ENCODE assay signal across 17 cellular contexts in genomic region chr7:10239643-10240345, GRCh38.
DNase-seq lines count a peak whose midpoint lies in the region; ATAC-seq and TF ChIP-seq lines count a peak whose summit lies in the region.
"Had no signal": no experiment of that assay in that cellular context is flagged by ENCODE, and none has a peak within 500 bp of the region (broad histone marks: within the 10 kb centered on the region; RNA-seq: fewer than 3 reads in every experiment).

No MANE protein-coding gene starts in this region.

- no peaks in the 10 kb centered on the region for H3K27me3 Mint-ChIP-seq in activated CD4-positive, alpha-beta memory T cell treated with anti-CD3 and anti-CD28 coated beads, Interleukin-2, amount 10 ng/mL, durations not matched to agents 7 days and 5 days
- H3K27me3 Mint-ChIP-seq: CD4-positive, alpha-beta T cell had no signal

- no peaks in the 10 kb centered on the region for H3K27me3 ChIP-seq in left ventricle myocardium inferior (ENCODE audit: low read depth)
- H3K27me3 ChIP-seq in upper lobe of right lung, result no peaks in the 10 kb centered on the region
- H3K27me3 ChIP-seq in vagina, result no peaks in the 10 kb centered on the region
- H3K27me3 ChIP-seq: esophagus muscularis mucosa, sigmoid colon had no signal

- POLR2A ChIA-PET in activated CD4-positive, alpha-beta memory T cell treated with anti-CD3 and anti-CD28 coated beads, Interleukin-2, amount 10 ng/mL, durations not matched to agents 7 days and 5 days (lab: Charles Lee), result no interaction called here

- intact Hi-C loops in left ventricle myocardium inferior (cut with micrococcal nuclease) (no loop called here), upper lobe of right lung (cut with DNase I) (no loop called here), vagina (cut with DNase I) (no loop called here)

- CTCF ChIA-PET in activated CD4-positive, alpha-beta memory T cell treated with anti-CD3 and anti-CD28 coated beads, Interleukin-2, amount 10 ng/mL, durations not matched to agents 7 days and 5 days (lab: Charles Lee), result no interaction called here

- ATAC-seq in upper lobe of right lung, result peak; percentile 57
- ATAC-seq: activated T-cell treated with anti-CD3 and anti-CD28 coated beads, Interleukin-2, amount 50 U/mL, for 72 hours; stimulated activated effector memory CD8-positive, alpha-beta T cell treated with anti-CD3 and anti-CD28 coated beads, Interleukin-12 subunit alpha, Interleukin-12 subunit beta, amount 100 ng/mL, for 72 hours had no signal

- peak; percentile 3 for DNase-seq in NCI-H2107 treated with DMSO at 0.1 percent for 48 hours (lab: John Stamatoyannopoulos, UW; ENCODE audit: unreplicated experiment)
- DNase-seq in NCI-H2107 (lab: John Stamatoyannopoulos, UW), result no peak
- DNase-seq in SK-N-MC (ENCODE audit: low read depth, low spot score), result peak; percentile 47
- DNase-seq in left ventricle myocardium inferior, result no peak
- no peak for DNase-seq in upper lobe of right lung
- DNase-seq in vagina (ENCODE audit: extremely low spot score in 2 of 2), result no peak
- no peak for DNase-seq in SHP77 treated with DMSO at 0.1 percent for 48 hours (lab: John Stamatoyannopoulos, UW)
- no peak for DNase-seq in activated CD4-positive, alpha-beta memory T cell treated with anti-CD3 and anti-CD28 coated beads, Interleukin-2, amount 10 ng/mL, durations not matched to agents 7 days and 5 days
- DNase-seq: 8988T; activated T-cell treated with anti-CD3 and anti-CD28 coated beads, Interleukin-2, amount 50 U/mL, for 72 hours; CD4-positive, alpha-beta T cell; mammary epithelial cell; sigmoid colon; trophoblast cell had no signal

- no peaks in the 10 kb centered on the region for H3K36me3 ChIP-seq in SK-N-MC (ENCODE audit: insufficient read depth, low read length)
- H3K36me3 ChIP-seq in left ventricle myocardium inferior, result no peaks in the 10 kb centered on the region
- no peaks in the 10 kb centered on the region for H3K36me3 ChIP-seq in upper lobe of right lung
- H3K36me3 ChIP-seq in vagina, result no peaks in the 10 kb centered on the region
- H3K36me3 ChIP-seq: esophagus muscularis mucosa, sigmoid colon had no signal

- H3K4me1 Mint-ChIP-seq in activated CD4-positive, alpha-beta memory T cell treated with anti-CD3 and anti-CD28 coated beads, Interleukin-2, amount 10 ng/mL, durations not matched to agents 7 days and 5 days, result no peaks in the 10 kb centered on the region
- H3K4me1 Mint-ChIP-seq: stimulated activated effector memory CD8-positive, alpha-beta T cell treated with anti-CD3 and anti-CD28 coated beads, Interleukin-12 subunit alpha, Interleukin-12 subunit beta, amount 100 ng/mL, for 72 hours had no signal

- no peak overlapping the region for H3K4me3 Mint-ChIP-seq in activated CD4-positive, alpha-beta memory T cell treated with anti-CD3 and anti-CD28 coated beads, Interleukin-2, amount 10 ng/mL, durations not matched to agents 7 days and 5 days
- H3K4me3 Mint-ChIP-seq: activated T-cell treated with anti-CD3 and anti-CD28 coated beads, Interleukin-2, amount 50 U/mL, for 72 hours; CD4-positive, alpha-beta T cell; stimulated activated effector memory CD8-positive, alpha-beta T cell treated with anti-CD3 and anti-CD28 coated beads, Interleukin-12 subunit alpha, Interleukin-12 subunit beta, amount 100 ng/mL, for 72 hours had no signal

- peak overlapping the region; percentile 94 for H3K27ac ChIP-seq in SK-N-MC
- peak overlapping the region; percentile 79 for H3K27ac ChIP-seq in left ventricle myocardium inferior (replicated peaks)
- no peak overlapping the region for H3K27ac ChIP-seq in upper lobe of right lung
- H3K27ac ChIP-seq in vagina, result no peak overlapping the region
- H3K27ac ChIP-seq: coronary artery, esophagus muscularis mucosa, sigmoid colon had no signal

- H3K27ac Mint-ChIP-seq in activated CD4-positive, alpha-beta memory T cell treated with anti-CD3 and anti-CD28 coated beads, Interleukin-2, amount 10 ng/mL, durations not matched to agents 7 days and 5 days, result no peak overlapping the region
- H3K27ac Mint-ChIP-seq: activated T-cell treated with anti-CD3 and anti-CD28 coated beads, Interleukin-2, amount 50 U/mL, for 72 hours; CD4-positive, alpha-beta T cell; stimulated activated effector memory CD8-positive, alpha-beta T cell treated with anti-CD3 and anti-CD28 coated beads, Interleukin-12 subunit alpha, Interleukin-12 subunit beta, amount 100 ng/mL, for 72 hours had no signal

- no peaks in the 10 kb centered on the region for H3K36me3 Mint-ChIP-seq in activated CD4-positive, alpha-beta memory T cell treated with anti-CD3 and anti-CD28 coated beads, Interleukin-2, amount 10 ng/mL, durations not matched to agents 7 days and 5 days (ENCODE audit: low read depth)
- H3K36me3 Mint-ChIP-seq: stimulated activated effector memory CD8-positive, alpha-beta T cell treated with anti-CD3 and anti-CD28 coated beads, Interleukin-12 subunit alpha, Interleukin-12 subunit beta, amount 100 ng/mL, for 72 hours had no signal

- peak overlapping the region; percentile 69 for H3K9ac ChIP-seq in SK-N-MC (ENCODE audit: insufficient read length)

- peak overlapping the region; percentile 68 for H3K4me3 ChIP-seq in SK-N-MC
- H3K4me3 ChIP-seq in left ventricle myocardium inferior, result peak overlapping the region; percentile 62
- no peak overlapping the region for H3K4me3 ChIP-seq in upper lobe of right lung
- H3K4me3 ChIP-seq in vagina, result no peak overlapping the region
- H3K4me3 ChIP-seq: coronary artery, esophagus muscularis mucosa, sigmoid colon had no signal

- H3K4me1 ChIP-seq in left ventricle myocardium inferior (peaks cover 17% of the 10 kb centered on the region), upper lobe of right lung (no peaks in the 10 kb centered on the region), vagina (no peaks in the 10 kb centered on the region)

- H3K9me3 Mint-ChIP-seq in activated CD4-positive, alpha-beta memory T cell treated with anti-CD3 and anti-CD28 coated beads, Interleukin-2, amount 10 ng/mL, durations not matched to agents 7 days and 5 days, result peaks cover 8% of the 10 kb centered on the region
- H3K9me3 Mint-ChIP-seq: CD4-positive, alpha-beta T cell had no signal

- no peak for TF ChIP-seq POLR2A in vagina (IDR thresholded peaks at IDR 0.05)

- H3K9me3 ChIP-seq in SK-N-MC (ENCODE audit: low read depth, low read length), result no peaks in the 10 kb centered on the region
- H3K9me3 ChIP-seq in left ventricle myocardium inferior (replicated peaks), result peaks cover 5% of the 10 kb centered on the region
- H3K9me3 ChIP-seq in upper lobe of right lung, result no peaks in the 10 kb centered on the region
- no peaks in the 10 kb centered on the region for H3K9me3 ChIP-seq in vagina
- H3K9me3 ChIP-seq: esophagus muscularis mucosa, sigmoid colon had no signal

- TF ChIP-seq CTCF in left ventricle myocardium inferior (IDR thresholded peaks at IDR 0.05; ENCODE audit: borderline replicate concordance) (no peak), upper lobe of right lung (IDR thresholded peaks at IDR 0.05) (no peak), vagina (IDR thresholded peaks at IDR 0.05) (no peak)

Comparison
In these comparisons a context has a peak if more than half of its experiments do, and no peak if none do; other contexts are left out.
1. DNase-seq: peak in NCI-H2107 treated with DMSO at 0.1 percent for 48 hours (single experiment) and SK-N-MC (single experiment); none in NCI-H2107 (single experiment), left ventricle myocardium inferior (single experiment), upper lobe of right lung (single experiment), vagina (0 of 2), SHP77 treated with DMSO at 0.1 percent for 48 hours (single experiment) and activated CD4-positive, alpha-beta memory T cell treated with anti-CD3 and anti-CD28 coated beads, Interleukin-2, amount 10 ng/mL, durations not matched to agents 7 days and 5 days (single experiment).
2. H3K27ac ChIP-seq: peak in SK-N-MC (single experiment) and left ventricle myocardium inferior (single experiment); none in upper lobe of right lung (single experiment) and vagina (single experiment).
3. H3K4me3 ChIP-seq: peak in SK-N-MC (single experiment) and left ventricle myocardium inferior (single experiment); none in upper lobe of right lung (single experiment) and vagina (0 of 2).